In genomic region chr3:40043444-40043755, GRCh38 we compare ENCODE assay signal across 13 cellular contexts.
A peak's percentile ranks its signal among the peaks of the same experiment; 100 is the strongest.
DNase-seq lines count a peak whose midpoint lies in the region; ATAC-seq and TF ChIP-seq lines count a peak whose summit lies in the region.
"Had no signal": no experiment of that assay in that cellular context is flagged by ENCODE, and none has a peak within 500 bp of the region (broad histone marks: within the 10 kb centered on the region; RNA-seq: fewer than 3 reads in every experiment).

No MANE protein-coding gene starts in this region.

- no peak for TF ChIP-seq CTCF in fibroblast of mammary gland (conservative IDR thresholded peaks at IDR 0.05; ENCODE audit: control insufficient read depth, insufficient read depth, low read depth, low read length)
- TF ChIP-seq CTCF in retinal pigment epithelial cell (conservative IDR thresholded peaks at IDR 0.05; ENCODE audit: low read depth, low read length) = no peak
- TF ChIP-seq CTCF in GM10266 (IDR thresholded peaks at IDR 0.05; ENCODE audit: control insufficient read depth, insufficient read depth, low read depth, missing control alignments) = no peak

- H3K4me3 ChIP-seq in fibroblast of mammary gland (ENCODE audit: control insufficient read depth, low read depth, low read length) = no peak overlapping the region
- H3K4me3 ChIP-seq in retinal pigment epithelial cell (ENCODE audit: low read length) = no peak overlapping the region

- CTCF ChIA-PET in activated CD4-positive, alpha-beta T cell treated with anti-CD3 and anti-CD28 coated beads for 36 hours (lab: Charles Lee) = no interaction called here

- no peak overlapping the region for H3K4me3 Mint-ChIP-seq in activated CD4-positive, alpha-beta T cell treated with anti-CD3 and anti-CD28 coated beads for 36 hours
- H3K4me3 Mint-ChIP-seq: activated T-cell treated with anti-CD3 and anti-CD28 coated beads, Interleukin-2, amount 50 U/mL, for 24 hours; endodermal cell had no signal

- ATAC-seq in SK-N-SH treated with all-trans-retinoic acid at 6 μM for 48 hours = peak; percentile 86
- no peak for ATAC-seq in activated CD4-positive, alpha-beta T cell treated with anti-CD3 and anti-CD28 coated beads for 36 hours

- no peaks in the 10 kb centered on the region for H3K27me3 Mint-ChIP-seq in activated CD4-positive, alpha-beta T cell treated with anti-CD3 and anti-CD28 coated beads for 36 hours
- H3K27me3 Mint-ChIP-seq: activated T-cell treated with anti-CD3 and anti-CD28 coated beads, Interleukin-2, amount 50 U/mL, for 24 hours had no signal

- no peaks in the 10 kb centered on the region for H3K36me3 Mint-ChIP-seq in activated CD4-positive, alpha-beta T cell treated with anti-CD3 and anti-CD28 coated beads for 36 hours (ENCODE audit: low read depth)

- POLR2A ChIA-PET in activated CD4-positive, alpha-beta T cell treated with anti-CD3 and anti-CD28 coated beads for 36 hours (lab: Charles Lee) = no interaction called here

- DNase-seq in HT1080 (ENCODE audit: low read depth) (peak; percentile 86), fibroblast of mammary gland (ENCODE audit: low read depth) (peak; percentile 93), retinal pigment epithelial cell (ENCODE audit: low read depth) (peak; percentile 86), GM10266 (ENCODE audit: extremely low spot score) (no peak), NCI-H446 treated with DMSO at 0.1 percent for 48 hours (lab: John Stamatoyannopoulos, UW) (no peak), inferior parietal cortex (ENCODE audit: extremely low spot score) (no peak)
- DNase-seq in activated CD4-positive, alpha-beta T cell treated with anti-CD3 and anti-CD28 coated beads for 36 hours = no peak
- DNase-seq: activated T-cell treated with anti-CD3 and anti-CD28 coated beads, Interleukin-2, amount 50 U/mL, for 24 hours; Caco-2; endodermal cell; NCI-H2171; stimulated activated CD4-positive, alpha-beta T cell treated with anti-CD3 and anti-CD28 coated beads, Interleukin-15, amount 100 ng/mL, for 24 hours had no signal

- intact Hi-C loops in activated CD4-positive, alpha-beta T cell treated with anti-CD3 and anti-CD28 coated beads for 36 hours (cut with DNase I, micrococcal nuclease) = no loop called here

- H3K9me3 Mint-ChIP-seq in activated CD4-positive, alpha-beta T cell treated with anti-CD3 and anti-CD28 coated beads for 36 hours (ENCODE audit: low read depth) = no peaks in the 10 kb centered on the region
- H3K9me3 Mint-ChIP-seq: activated T-cell treated with anti-CD3 and anti-CD28 coated beads, Interleukin-2, amount 50 U/mL, for 24 hours had no signal

- H3K4me1 Mint-ChIP-seq in activated CD4-positive, alpha-beta T cell treated with anti-CD3 and anti-CD28 coated beads for 36 hours = no peaks in the 10 kb centered on the region
- H3K4me1 Mint-ChIP-seq: endodermal cell had no signal

- no peak overlapping the region for H3K27ac Mint-ChIP-seq in activated CD4-positive, alpha-beta T cell treated with anti-CD3 and anti-CD28 coated beads for 36 hours
- H3K27ac Mint-ChIP-seq: activated T-cell treated with anti-CD3 and anti-CD28 coated beads, Interleukin-2, amount 50 U/mL, for 24 hours; endodermal cell had no signal

TF ChIP-seq in SK-N-SH treated with all-trans-retinoic acid at 6 μM for 48 hours, 23 proteins besides CTCF, POLR2A, EP300 and RAD21:
- peak; percentile 54; the same call in 1 of the 2 replicates for TF ChIP-seq TCF4 (CRISPR knock-in tag; IDR thresholded peaks at IDR 0.05; ENCODE audit: borderline replicate concordance)
- no peak for TF ChIP-seq SNAI2 (CRISPR knock-in tag; IDR thresholded peaks at IDR 0.05)
- no peak for TF ChIP-seq CSRNP3 (CRISPR knock-in tag; IDR thresholded peaks at IDR 0.05)
- TF ChIP-seq ZNF565 (CRISPR knock-in tag; conservative IDR thresholded peaks at IDR 0.05; ENCODE audit: low read depth) = no peak
- TF ChIP-seq RARB (CRISPR knock-in tag; IDR thresholded peaks at IDR 0.05) = no peak
- no peak for TF ChIP-seq PATZ1 (CRISPR knock-in tag; IDR thresholded peaks at IDR 0.05; ENCODE audit: borderline replicate concordance)
- TF ChIP-seq ISL1 (CRISPR knock-in tag; IDR thresholded peaks at IDR 0.05) = peak; percentile 88
- TF ChIP-seq, protein P1, sequence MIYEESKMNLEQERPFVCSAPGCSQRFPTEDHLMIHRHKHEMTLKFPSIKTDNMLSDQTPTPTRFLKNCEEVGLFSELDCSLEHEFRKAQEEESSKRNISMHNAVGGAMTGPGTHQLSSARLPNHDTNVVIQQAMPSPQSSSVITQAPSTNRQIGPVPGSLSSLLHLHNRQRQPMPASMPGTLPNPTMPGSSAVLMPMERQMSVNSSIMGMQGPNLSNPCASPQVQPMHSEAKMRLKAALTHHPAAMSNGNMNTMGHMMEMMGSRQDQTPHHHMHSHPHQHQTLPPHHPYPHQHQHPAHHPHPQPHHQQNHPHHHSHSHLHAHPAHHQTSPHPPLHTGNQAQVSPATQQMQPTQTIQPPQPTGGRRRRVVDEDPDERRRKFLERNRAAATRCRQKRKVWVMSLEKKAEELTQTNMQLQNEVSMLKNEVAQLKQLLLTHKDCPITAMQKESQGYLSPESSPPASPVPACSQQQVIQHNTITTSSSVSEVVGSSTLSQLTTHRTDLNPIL (CRISPR knock-in tag; IDR thresholded peaks at IDR 0.05; ENCODE audit: low read depth) = no peak
- TF ChIP-seq GLIS3 (CRISPR knock-in tag; IDR thresholded peaks at IDR 0.05) = no peak
- peak; percentile 57; the same call in 1 of the 2 replicates for TF ChIP-seq TSHZ2 (CRISPR knock-in tag; IDR thresholded peaks at IDR 0.05)
- TF ChIP-seq PPARA (CRISPR knock-in tag; IDR thresholded peaks at IDR 0.05; ENCODE audit: borderline replicate concordance) = no peak

Comparison
In these comparisons a context has a peak if more than half of its experiments do, and no peak if none do; other contexts are left out.
1. DNase-seq: peak in HT1080 (single experiment), fibroblast of mammary gland (single experiment) and retinal pigment epithelial cell (single experiment); none in activated CD4-positive, alpha-beta T cell treated with anti-CD3 and anti-CD28 coated beads for 36 hours (single experiment), GM10266 (single experiment), NCI-H446 treated with DMSO at 0.1 percent for 48 hours (single experiment) and inferior parietal cortex (single experiment).